ENCODE assay signal across 2 cellular contexts in genomic region chr21:45661913-45662622, GRCh38. TPM values are rescaled to one million over a fixed set of nuclear protein-coding genes. Genes with fewer than 3 reads are reported as not detected.
"Had no signal": no experiment of that assay in that cellular context is flagged by ENCODE, and none has a peak within 500 bp of the region (broad histone marks: within the 10 kb centered on the region; RNA-seq: fewer than 3 reads in every experiment).

No MANE protein-coding gene starts in this region.

RNA-seq across cellular contexts. Expression of gene PCBP3, which starts 18.5 kb away (rescaled TPM):
- total RNA-seq: ascending aorta, bronchial epithelial cell had no signal
